In the genomic region with DNA sequence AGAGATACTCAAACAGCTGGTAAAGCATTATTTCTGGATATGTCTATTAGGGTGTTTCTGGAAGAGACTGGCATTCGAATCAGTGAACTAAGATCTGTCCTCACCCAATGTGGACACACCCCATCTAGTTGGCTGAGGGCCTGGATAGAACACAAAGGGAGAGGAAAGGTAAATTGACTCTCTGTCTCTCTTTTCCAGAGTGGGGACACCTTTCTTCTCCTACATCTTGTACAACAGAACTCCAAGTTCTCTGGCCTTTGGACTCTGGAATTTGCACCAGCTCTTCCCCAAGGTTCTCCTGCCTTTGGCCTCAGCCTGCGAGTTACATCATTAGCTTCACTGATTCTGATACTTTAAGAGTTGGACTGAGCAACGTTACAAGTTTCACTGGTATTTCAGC, we compare ENCODE assay signal across 13 cellular contexts.
DNase-seq lines count a peak whose midpoint lies in the region; ATAC-seq and TF ChIP-seq lines count a peak whose summit lies in the region.
"Had no signal": no experiment of that assay in that cellular context is flagged by ENCODE, and none has a peak within 500 bp of the region (broad histone marks: within the 10 kb centered on the region; RNA-seq: fewer than 3 reads in every experiment).

No MANE protein-coding gene starts in this region.

- peak; percentile 76 to 84 (median 79) for ATAC-seq in right lobe of liver
- ATAC-seq: GM23338 had no signal

- in situ Hi-C loops in mammary epithelial cell (cut with MboI; ENCODE audit: low sequenced_read_pairs in 2 of 2): no loop called here

- H3K9me3 ChIP-seq in mammary epithelial cell (replicated peaks; ENCODE audit: insufficient read depth, low read length): no peaks in the 10 kb centered on the region
- no peaks in the 10 kb centered on the region for H3K9me3 ChIP-seq in right lobe of liver
- H3K9me3 ChIP-seq: BE2C, Caco-2 had no signal

- POLR2A ChIA-PET in MCF 10A (lab: Yijun Ruan, JAX): interaction anchor here (0.6 kb wide), 1 partner anchor 1673 kb away, joined by 3 read pairs; no protein-coding TSS in a partner anchor

- H3K27ac ChIP-seq in mammary epithelial cell (ENCODE audit: insufficient read depth, low read depth, low read length) (no peak overlapping the region), right lobe of liver (peak overlapping the region in 1 of 3 donors; percentile 19)

- CTCF ChIA-PET in MCF 10A (lab: Yijun Ruan, JAX): interaction anchor here (0.6 kb wide), 1 partner anchor 159 kb away, joined by 3 read pairs; no protein-coding TSS in a partner anchor
- CTCF ChIA-PET in mammary epithelial cell (lab: Charles Lee; ENCODE audit: low non-redundant PET): no interaction called here

- no peak overlapping the region for H3K4me3 ChIP-seq in mammary epithelial cell (replicated peaks in 1 of 3; ENCODE audit: insufficient read depth in 1 of 3, low read depth in 2 of 3, low read length in 3 of 3)
- H3K4me3 ChIP-seq in epithelial cell of esophagus (ENCODE audit: low read length): no peak overlapping the region
- H3K4me3 ChIP-seq in right lobe of liver: no peak overlapping the region
- H3K4me3 ChIP-seq: GM23338 had no signal

- H2AFZ ChIP-seq in mammary epithelial cell (ENCODE audit: low read depth, low read length): no peak overlapping the region
- H2AFZ ChIP-seq: GM23338 had no signal

- H3K9ac ChIP-seq in mammary epithelial cell (ENCODE audit: insufficient read depth, low read length): no peak overlapping the region

- intact Hi-C loops in MCF 10A (cut with micrococcal nuclease): no loop called here
- intact Hi-C loops in mammary epithelial cell (cut with micrococcal nuclease): no loop called here
- intact Hi-C loops in right lobe of liver (cut with DNase I): no loop called here

- no peaks in the 10 kb centered on the region for H3K27me3 Mint-ChIP-seq in MCF 10A (ENCODE audit: insufficient read depth, unreplicated experiment)
- H3K27me3 Mint-ChIP-seq: CD4-positive, CD25-positive, alpha-beta regulatory T cell had no signal

- TF ChIP-seq POLR2A in right lobe of liver (IDR thresholded peaks at IDR 0.05): no peak

- H3K9me3 Mint-ChIP-seq in MCF 10A (ENCODE audit: unreplicated experiment): no peaks in the 10 kb centered on the region
- H3K9me3 Mint-ChIP-seq: GM23338 had no signal

- no peaks in the 10 kb centered on the region for H4K20me1 ChIP-seq in mammary epithelial cell (ENCODE audit: insufficient read depth, low read length)

- H3K4me1 Mint-ChIP-seq in MCF 10A (ENCODE audit: insufficient read depth, unreplicated experiment): peaks cover 7% of the 10 kb centered on the region
- H3K4me1 Mint-ChIP-seq: CD4-positive, CD25-positive, alpha-beta regulatory T cell; GM23338 had no signal

- no peaks in the 10 kb centered on the region for H3K79me2 ChIP-seq in mammary epithelial cell (ENCODE audit: insufficient read depth, low read length)

- dilution Hi-C loops in mammary epithelial cell (cut with HindIII; ENCODE audit: low sequenced_read_pairs): no loop called here

- H3K36me3 ChIP-seq in mammary epithelial cell (ENCODE audit: insufficient read depth, low read length) (no peaks in the 10 kb centered on the region), right lobe of liver (no peaks in the 10 kb centered on the region)
- H3K36me3 ChIP-seq: BE2C had no signal

- H3K36me3 Mint-ChIP-seq in MCF 10A (ENCODE audit: insufficient read depth, unreplicated experiment): no peaks in the 10 kb centered on the region
- H3K36me3 Mint-ChIP-seq: CD4-positive, CD25-positive, alpha-beta regulatory T cell had no signal

- TF ChIP-seq CTCF in MCF 10A (IDR thresholded peaks at IDR 0.05; ENCODE audit: unreplicated experiment) (no peak), mammary epithelial cell (conservative IDR thresholded peaks at IDR 0.05 in 1 of 2, IDR thresholded peaks at IDR 0.05 in 1 of 2; ENCODE audit: extremely low read depth in 1 of 2, insufficient read depth in 1 of 2, low read depth in 1 of 2, low read length in 2 of 2) (no peak), epithelial cell of esophagus (IDR thresholded peaks at IDR 0.05; ENCODE audit: insufficient read depth, low read depth, low read length, missing control alignments) (no peak), right lobe of liver (IDR thresholded peaks at IDR 0.05) (no peak)

- H3K4me2 ChIP-seq in mammary epithelial cell (ENCODE audit: insufficient read depth, low read depth, low read length): no peak overlapping the region
- H3K4me2 ChIP-seq: GM23338 had no signal

- DNase-seq in MCF 10A (ENCODE audit: unreplicated experiment): peak; percentile 16
- DNase-seq in mammary epithelial cell: no peak
- DNase-seq in epithelial cell of esophagus (ENCODE audit: low read depth): peak; percentile 55
- peak in 2 of 3 donors; percentile 52 to 64 for DNase-seq in right lobe of liver
- no peak for DNase-seq in ureter (ENCODE audit: low spot score)
- DNase-seq in pons (ENCODE audit: low spot score): no peak
- DNase-seq: ACHN; BE2C; C1 segment of cervical spinal cord; Caco-2; CD4-positive, CD25-positive, alpha-beta regulatory T cell; HCEC 1CT had no signal

- H3K27me3 ChIP-seq in mammary epithelial cell (ENCODE audit: insufficient read depth, low read length) (no peaks in the 10 kb centered on the region), right lobe of liver (no peaks in the 10 kb centered on the region)
- H3K27me3 ChIP-seq: BE2C had no signal

- 66% methylated on average over 3 of the region's 3 CpGs for WGBS in mammary epithelial cell (ENCODE audit: low coverage, missing lambda C conversion rate)
- WGBS in right lobe of liver (ENCODE audit: insufficient coverage, low coverage, low lambda C conversion rate, missing lambda C conversion rate): 19% methylated on average over 3 of the region's 3 CpGs

- no peak overlapping the region for H3K27ac Mint-ChIP-seq in MCF 10A (ENCODE audit: low read depth, unreplicated experiment)
- H3K27ac Mint-ChIP-seq: CD4-positive, CD25-positive, alpha-beta regulatory T cell; GM23338 had no signal

- no peak overlapping the region for H3K4me3 Mint-ChIP-seq in MCF 10A (ENCODE audit: unreplicated experiment)
- H3K4me3 Mint-ChIP-seq: CD4-positive, CD25-positive, alpha-beta regulatory T cell; GM23338 had no signal

- H3K4me1 ChIP-seq in mammary epithelial cell (ENCODE audit: insufficient read depth, low read length) (no peaks in the 10 kb centered on the region), right lobe of liver (peaks cover 0 to 20% (median 0%) of the 10 kb centered on the region in 4 donors)
- H3K4me1 ChIP-seq: BE2C, Caco-2 had no signal

- no TSS peak for BruUV-seq in MCF 10A (replicated peaks; lab: Mats Ljungman, UMichigan)
- BruUV-seq in mammary epithelial cell (replicated peaks; lab: Mats Ljungman, UMichigan): no TSS peak

Comparison
In these comparisons a context has a peak if more than half of its experiments do, and no peak if none do; other contexts are left out.
1. DNase-seq: peak in MCF 10A (single experiment), epithelial cell of esophagus (single experiment) and right lobe of liver (2 of 3); none in mammary epithelial cell (single experiment), ureter (single experiment) and pons (single experiment).